In genomic region chr17:81909966-81910839, GRCh38 we compare ENCODE assay signal across 1 cellular context.
TF ChIP-seq lines count a peak whose summit lies in the region.

No MANE protein-coding gene starts in this region.

TF ChIP-seq in K562, 482 proteins besides CTCF, POLR2A, EP300 and RAD21 (continued from another document and continues in another):
- TF ChIP-seq ARID1B (IDR thresholded peaks at IDR 0.05) (no peak), ZKSCAN8 (CRISPR knock-in tag; IDR thresholded peaks at IDR 0.05) (no peak), OTX1 (CRISPR knock-in tag; IDR thresholded peaks at IDR 0.05) (no peak), BHLHE40 (IDR thresholded peaks at IDR 0.05; ENCODE audit: low read length) (peak; percentile 95), NR0B1 (IDR thresholded peaks at IDR 0.05; ENCODE audit: partially characterized antibody) (no peak), POLR3A (IDR thresholded peaks at IDR 0.05; ENCODE audit: borderline replicate concordance, extremely low read depth, insufficient read depth, insufficient read length) (no peak), ZZZ3 (IDR thresholded peaks at IDR 0.05) (no peak), ZFP36 (IDR thresholded peaks at IDR 0.05; ENCODE audit: low read depth, low read length, partially characterized antibody) (no peak), RB1 (IDR thresholded peaks at IDR 0.05; ENCODE audit: low read depth) (no peak), ELF2 (CRISPR knock-in tag; IDR thresholded peaks at IDR 0.05) (no peak), ZNF586 (CRISPR knock-in tag; conservative IDR thresholded peaks at IDR 0.05) (no peak), ZNF696 (CRISPR knock-in tag; conservative IDR thresholded peaks at IDR 0.05) (no peak), SOX6 (IDR thresholded peaks at IDR 0.05) (peak; percentile 74), AFF4 (CRISPR knock-in tag; IDR thresholded peaks at IDR 0.05) (0 out of 2 replicates have a peak, but pooled peaks have one; percentile 62), CREM (IDR thresholded peaks at IDR 0.05; ENCODE audit: low read depth) (0 out of 2 replicates have a peak, but pooled peaks have one; percentile 19), DIDO1 (tag; IDR thresholded peaks at IDR 0.05; ENCODE audit: low read depth) (peak; percentile 40; the same call in 1 of the 2 replicates), XRCC5 (IDR thresholded peaks at IDR 0.05; ENCODE audit: low read depth, low read length) (0 out of 2 replicates have a peak, but pooled peaks have one; percentile 26), FOXP4 (CRISPR knock-in tag; IDR thresholded peaks at IDR 0.05; ENCODE audit: borderline replicate concordance) (no peak), ZNF785 (CRISPR knock-in tag; IDR thresholded peaks at IDR 0.05) (no peak), KAT2B (IDR thresholded peaks at IDR 0.05; ENCODE audit: low read depth, low read length) (no peak), SRSF7 (optimal IDR thresholded peaks at IDR 0.05; ENCODE audit: low read depth, low read length) (no peak), ZNF134 (CRISPR knock-in tag; conservative IDR thresholded peaks at IDR 0.05) (no peak), HDAC2 (IDR thresholded peaks at IDR 0.05) (peak; percentile 25; the same call in 1 of the 2 replicates), GTF2F1 (IDR thresholded peaks at IDR 0.05; ENCODE audit: low read depth, low read length) (no peak), SRSF3 (IDR thresholded peaks at IDR 0.05; ENCODE audit: insufficient read depth, low read length) (no peak), EP400 (IDR thresholded peaks at IDR 0.05) (peak; percentile 49), DNMT1 (IDR thresholded peaks at IDR 0.05) (no peak), ETV6 (IDR thresholded peaks at IDR 0.05; ENCODE audit: borderline replicate concordance in 1 of 2, low read depth in 2 of 2, low read length in 1 of 2) (no peak), ETV6 (CRISPR knock-in tag; IDR thresholded peaks at IDR 0.05; ENCODE audit: borderline replicate concordance) (0 out of 2 replicates have a peak, but pooled peaks have one; percentile 23), CXXC5 (CRISPR knock-in tag; IDR thresholded peaks at IDR 0.05) (peak; percentile 22; the same call in 1 of the 2 replicates), BRD9 (IDR thresholded peaks at IDR 0.05; ENCODE audit: low read depth, partially characterized antibody) (no peak), ELF4 (CRISPR knock-in tag; IDR thresholded peaks at IDR 0.05) (no peak), ILF3 (IDR thresholded peaks at IDR 0.05; ENCODE audit: borderline replicate concordance) (no peak), SIRT6 (IDR thresholded peaks at IDR 0.05; ENCODE audit: low read depth, low read length) (no peak), KDM4B (IDR thresholded peaks at IDR 0.05; ENCODE audit: borderline replicate concordance in 2 of 2, low read depth in 1 of 2) (no peak), ELK1 (CRISPR knock-in tag; IDR thresholded peaks at IDR 0.05) (no peak), CTBP1 (IDR thresholded peaks at IDR 0.05; ENCODE audit: borderline replicate concordance) (peak; percentile 47; the same call in 1 of the 2 replicates), ZNF77 (CRISPR knock-in tag; IDR thresholded peaks at IDR 0.05) (no peak), ZNF551 (CRISPR knock-in tag; IDR thresholded peaks at IDR 0.05) (no peak), TCF7L2 (IDR thresholded peaks at IDR 0.05; ENCODE audit: low read depth, low read length) (no peak), NEUROD1 (IDR thresholded peaks at IDR 0.05; ENCODE audit: borderline replicate concordance, low read depth, low read length, partially characterized antibody) (no peak), CBX2 (IDR thresholded peaks at IDR 0.05; ENCODE audit: insufficient read depth, low read length, poor library complexity, severe bottlenecking) (no peak), NFXL1 (CRISPR knock-in tag; IDR thresholded peaks at IDR 0.05) (no peak), PYGO2 (tag; IDR thresholded peaks at IDR 0.05) (no peak), ZNF780A (CRISPR knock-in tag; IDR thresholded peaks at IDR 0.05) (no peak)
- TF ChIP-seq, protein P1, sequence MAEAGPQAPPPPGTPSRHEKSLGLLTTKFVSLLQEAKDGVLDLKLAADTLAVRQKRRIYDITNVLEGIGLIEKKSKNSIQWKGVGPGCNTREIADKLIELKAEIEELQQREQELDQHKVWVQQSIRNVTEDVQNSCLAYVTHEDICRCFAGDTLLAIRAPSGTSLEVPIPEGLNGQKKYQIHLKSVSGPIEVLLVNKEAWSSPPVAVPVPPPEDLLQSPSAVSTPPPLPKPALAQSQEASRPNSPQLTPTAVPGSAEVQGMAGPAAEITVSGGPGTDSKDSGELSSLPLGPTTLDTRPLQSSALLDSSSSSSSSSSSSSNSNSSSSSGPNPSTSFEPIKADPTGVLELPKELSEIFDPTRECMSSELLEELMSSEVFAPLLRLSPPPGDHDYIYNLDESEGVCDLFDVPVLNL (CRISPR knock-in tag; IDR thresholded peaks at IDR 0.05; ENCODE audit: low read depth): no peak
- TF ChIP-seq, protein P2, sequence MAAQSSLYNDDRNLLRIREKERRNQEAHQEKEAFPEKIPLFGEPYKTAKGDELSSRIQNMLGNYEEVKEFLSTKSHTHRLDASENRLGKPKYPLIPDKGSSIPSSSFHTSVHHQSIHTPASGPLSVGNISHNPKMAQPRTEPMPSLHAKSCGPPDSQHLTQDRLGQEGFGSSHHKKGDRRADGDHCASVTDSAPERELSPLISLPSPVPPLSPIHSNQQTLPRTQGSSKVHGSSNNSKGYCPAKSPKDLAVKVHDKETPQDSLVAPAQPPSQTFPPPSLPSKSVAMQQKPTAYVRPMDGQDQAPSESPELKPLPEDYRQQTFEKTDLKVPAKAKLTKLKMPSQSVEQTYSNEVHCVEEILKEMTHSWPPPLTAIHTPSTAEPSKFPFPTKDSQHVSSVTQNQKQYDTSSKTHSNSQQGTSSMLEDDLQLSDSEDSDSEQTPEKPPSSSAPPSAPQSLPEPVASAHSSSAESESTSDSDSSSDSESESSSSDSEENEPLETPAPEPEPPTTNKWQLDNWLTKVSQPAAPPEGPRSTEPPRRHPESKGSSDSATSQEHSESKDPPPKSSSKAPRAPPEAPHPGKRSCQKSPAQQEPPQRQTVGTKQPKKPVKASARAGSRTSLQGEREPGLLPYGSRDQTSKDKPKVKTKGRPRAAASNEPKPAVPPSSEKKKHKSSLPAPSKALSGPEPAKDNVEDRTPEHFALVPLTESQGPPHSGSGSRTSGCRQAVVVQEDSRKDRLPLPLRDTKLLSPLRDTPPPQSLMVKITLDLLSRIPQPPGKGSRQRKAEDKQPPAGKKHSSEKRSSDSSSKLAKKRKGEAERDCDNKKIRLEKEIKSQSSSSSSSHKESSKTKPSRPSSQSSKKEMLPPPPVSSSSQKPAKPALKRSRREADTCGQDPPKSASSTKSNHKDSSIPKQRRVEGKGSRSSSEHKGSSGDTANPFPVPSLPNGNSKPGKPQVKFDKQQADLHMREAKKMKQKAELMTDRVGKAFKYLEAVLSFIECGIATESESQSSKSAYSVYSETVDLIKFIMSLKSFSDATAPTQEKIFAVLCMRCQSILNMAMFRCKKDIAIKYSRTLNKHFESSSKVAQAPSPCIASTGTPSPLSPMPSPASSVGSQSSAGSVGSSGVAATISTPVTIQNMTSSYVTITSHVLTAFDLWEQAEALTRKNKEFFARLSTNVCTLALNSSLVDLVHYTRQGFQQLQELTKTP (IDR thresholded peaks at IDR 0.05; ENCODE audit: low read depth in 1 of 2, partially characterized antibody in 2 of 2): no peak
- TF ChIP-seq, protein P3, sequence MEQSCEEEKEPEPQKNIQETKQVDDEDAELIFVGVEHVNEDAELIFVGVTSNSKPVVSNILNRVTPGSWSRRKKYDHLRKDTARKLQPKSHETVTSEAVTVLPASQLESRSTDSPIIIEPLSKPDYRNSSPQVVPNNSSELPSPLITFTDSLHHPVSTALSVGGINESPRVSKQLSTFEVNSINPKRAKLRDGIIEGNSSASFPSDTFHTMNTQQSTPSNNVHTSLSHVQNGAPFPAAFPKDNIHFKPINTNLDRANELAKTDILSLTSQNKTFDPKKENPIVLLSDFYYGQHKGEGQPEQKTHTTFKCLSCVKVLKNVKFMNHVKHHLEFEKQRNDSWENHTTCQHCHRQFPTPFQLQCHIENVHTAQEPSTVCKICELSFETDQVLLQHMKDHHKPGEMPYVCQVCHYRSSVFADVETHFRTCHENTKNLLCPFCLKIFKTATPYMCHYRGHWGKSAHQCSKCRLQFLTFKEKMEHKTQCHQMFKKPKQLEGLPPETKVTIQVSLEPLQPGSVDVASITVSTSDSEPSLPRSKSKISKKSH (CRISPR knock-in tag; IDR thresholded peaks at IDR 0.05): no peak
- TF ChIP-seq, protein P4, sequence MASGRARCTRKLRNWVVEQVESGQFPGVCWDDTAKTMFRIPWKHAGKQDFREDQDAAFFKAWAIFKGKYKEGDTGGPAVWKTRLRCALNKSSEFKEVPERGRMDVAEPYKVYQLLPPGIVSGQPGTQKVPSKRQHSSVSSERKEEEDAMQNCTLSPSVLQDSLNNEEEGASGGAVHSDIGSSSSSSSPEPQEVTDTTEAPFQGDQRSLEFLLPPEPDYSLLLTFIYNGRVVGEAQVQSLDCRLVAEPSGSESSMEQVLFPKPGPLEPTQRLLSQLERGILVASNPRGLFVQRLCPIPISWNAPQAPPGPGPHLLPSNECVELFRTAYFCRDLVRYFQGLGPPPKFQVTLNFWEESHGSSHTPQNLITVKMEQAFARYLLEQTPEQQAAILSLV (tag; IDR thresholded peaks at IDR 0.05): no peak
- TF ChIP-seq, protein P5, sequence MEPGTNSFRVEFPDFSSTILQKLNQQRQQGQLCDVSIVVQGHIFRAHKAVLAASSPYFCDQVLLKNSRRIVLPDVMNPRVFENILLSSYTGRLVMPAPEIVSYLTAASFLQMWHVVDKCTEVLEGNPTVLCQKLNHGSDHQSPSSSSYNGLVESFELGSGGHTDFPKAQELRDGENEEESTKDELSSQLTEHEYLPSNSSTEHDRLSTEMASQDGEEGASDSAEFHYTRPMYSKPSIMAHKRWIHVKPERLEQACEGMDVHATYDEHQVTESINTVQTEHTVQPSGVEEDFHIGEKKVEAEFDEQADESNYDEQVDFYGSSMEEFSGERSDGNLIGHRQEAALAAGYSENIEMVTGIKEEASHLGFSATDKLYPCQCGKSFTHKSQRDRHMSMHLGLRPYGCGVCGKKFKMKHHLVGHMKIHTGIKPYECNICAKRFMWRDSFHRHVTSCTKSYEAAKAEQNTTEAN (CRISPR knock-in tag; IDR thresholded peaks at IDR 0.05): no peak
